13 cellular contexts compared by ENCODE assay signal in the genomic region with DNA sequence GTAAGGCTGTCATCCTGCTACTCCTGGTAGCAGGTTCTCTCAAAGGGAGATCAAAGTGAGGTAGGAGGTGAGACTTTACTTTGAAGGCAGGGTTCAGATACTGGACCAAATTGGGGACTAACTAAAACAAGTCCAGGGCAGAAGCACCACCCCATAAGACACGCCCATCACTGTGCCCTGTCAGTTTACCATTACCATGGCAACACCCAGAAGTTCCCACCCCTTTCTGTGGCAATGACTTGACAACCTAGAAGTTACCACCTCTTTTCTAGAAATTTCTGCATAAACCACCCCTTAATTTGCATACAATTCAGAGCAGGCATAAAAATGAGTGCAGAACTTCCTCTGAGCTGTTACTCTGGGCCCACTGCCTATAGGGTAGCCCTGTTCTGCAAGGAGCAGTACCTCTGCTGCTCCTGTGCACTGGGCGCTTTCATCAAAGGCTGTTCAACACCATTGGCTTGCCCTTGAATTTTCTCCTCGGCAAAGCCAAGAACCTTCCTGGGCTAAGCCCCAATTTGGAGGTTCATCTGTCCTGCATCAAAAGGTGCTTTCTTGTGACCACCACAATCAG.
DNase-seq lines count a peak whose midpoint lies in the region; ATAC-seq, FAIRE-seq and TF ChIP-seq lines count a peak whose summit lies in the region.
"Had no signal": no experiment of that assay in that cellular context is flagged by ENCODE, and none has a peak within 500 bp of the region (broad histone marks: within the 10 kb centered on the region; RNA-seq: fewer than 3 reads in every experiment).

No MANE protein-coding gene starts in this region.

- no peaks in the 10 kb centered on the region for H3K36me3 Mint-ChIP-seq in CD4-positive, alpha-beta T cell (ENCODE audit: low read depth)
- H3K36me3 Mint-ChIP-seq: stimulated activated naive B cell treated with anti-CD40 and anti-IgM and Interleukin-4, amounts not matched to agents 10 μg/mL and 1 μg/mL and 100 μg/mL, for 72 hours had no signal

- H3K27ac ChIP-seq in CD4-positive, alpha-beta T cell (ENCODE audit: low read depth, low read length), result no peak overlapping the region

- CTCF ChIA-PET in CD4-positive, alpha-beta T cell (lab: Charles Lee), result no interaction called here

- H3K4me1 Mint-ChIP-seq in CD4-positive, alpha-beta T cell (ENCODE audit: low read depth), result peaks cover 17% of the 10 kb centered on the region

- H3K27ac Mint-ChIP-seq in CD4-positive, alpha-beta T cell, result no peak overlapping the region
- H3K27ac Mint-ChIP-seq: stimulated activated naive B cell treated with anti-CD40 and anti-IgM and Interleukin-4, amounts not matched to agents 10 μg/mL and 1 μg/mL and 100 μg/mL, for 72 hours had no signal

- no peak overlapping the region for H3K4me3 Mint-ChIP-seq in CD4-positive, alpha-beta T cell
- H3K4me3 Mint-ChIP-seq: stimulated activated naive B cell treated with anti-CD40 and anti-IgM and Interleukin-4, amounts not matched to agents 10 μg/mL and 1 μg/mL and 100 μg/mL, for 72 hours had no signal

- peaks cover 12% of the 10 kb centered on the region for H3K27me3 Mint-ChIP-seq in CD4-positive, alpha-beta T cell
- H3K27me3 Mint-ChIP-seq: stimulated activated naive B cell treated with anti-CD40 and anti-IgM and Interleukin-4, amounts not matched to agents 10 μg/mL and 1 μg/mL and 100 μg/mL, for 72 hours had no signal

- H3K9me3 ChIP-seq in CD4-positive, alpha-beta T cell (ENCODE audit: control insufficient read depth, low read length), result no peaks in the 10 kb centered on the region

- no peaks in the 10 kb centered on the region for H3K9me3 Mint-ChIP-seq in CD4-positive, alpha-beta T cell
- H3K9me3 Mint-ChIP-seq: stimulated activated naive B cell treated with anti-CD40 and anti-IgM and Interleukin-4, amounts not matched to agents 10 μg/mL and 1 μg/mL and 100 μg/mL, for 72 hours had no signal

- H3K27me3 ChIP-seq in CD4-positive, alpha-beta T cell (ENCODE audit: control insufficient read depth, insufficient read depth, low read length), result peaks cover 7% of the 10 kb centered on the region

- no peak for TF ChIP-seq CTCF in CD4-positive, alpha-beta T cell (IDR thresholded peaks at IDR 0.05)
- no peak for TF ChIP-seq CTCF in fibroblast of the aortic adventitia (IDR thresholded peaks at IDR 0.05; ENCODE audit: insufficient read depth, low read length)

- no peak for FAIRE-seq in H54 (lab: Jason Lieb, UNC)
- FAIRE-seq: frontal cortex had no signal

- POLR2A ChIA-PET in CD4-positive, alpha-beta T cell (lab: Charles Lee), result no interaction called here

- H3K4me3 ChIP-seq in fibroblast of the aortic adventitia (ENCODE audit: low read depth, low read length), result no peak overlapping the region

- peak; percentile 33 for ATAC-seq in CD4-positive, alpha-beta T cell (ENCODE audit: poor library complexity)
- ATAC-seq in GM18867 (IDR thresholded peaks at IDR 0.05; ENCODE audit: unreplicated experiment), result no peak
- ATAC-seq: stimulated activated naive B cell treated with anti-CD40 and anti-IgM and Interleukin-4, amounts not matched to agents 10 μg/mL and 1 μg/mL and 100 μg/mL, for 72 hours had no signal

- intact Hi-C loops in CD4-positive, alpha-beta T cell (cut with DNase I, micrococcal nuclease), result loop anchor here in 1 of 2 experiments (2.0 to 10.0 kb wide), 2 partner anchors 458 to 794 kb away; no protein-coding TSS in a partner anchor

- no peak for DNase-seq in CD4-positive, alpha-beta T cell
- DNase-seq in fibroblast of the aortic adventitia (ENCODE audit: low read depth), result peak; percentile 28
- no peak for DNase-seq in H54 (ENCODE audit: insufficient read length, low spot score)
- DNase-seq in Kasumi-1 (lab: John Stamatoyannopoulos, UW), result no peak
- DNase-seq: activated CD4-positive, CD25-positive, alpha-beta regulatory T cell treated with anti-CD3 and anti-CD28 coated beads, Interleukin-2, amount 50 U/mL, for 72 hours; dermis blood vessel endothelial cell; HCEC 1CT; occipital lobe; stimulated activated naive B cell treated with anti-CD40 and anti-IgM and Interleukin-4, amounts not matched to agents 10 μg/mL and 1 μg/mL and 100 μg/mL, for 72 hours had no signal

- TF ChIP-seq POLR2A in GM15510 (IDR thresholded peaks at IDR 0.05; ENCODE audit: borderline replicate concordance, extremely low read depth, insufficient read length), result peak; percentile 46
- TF ChIP-seq POLR2A in Raji (IDR thresholded peaks at IDR 0.05; ENCODE audit: insufficient read depth, low read depth, low read length), result peak; percentile 87
- no peak for TF ChIP-seq POLR2A in H54 (IDR thresholded peaks at IDR 0.05; ENCODE audit: low read depth, low read length)
